ENCODE assay signal across 8 cellular contexts in the genomic region with DNA sequence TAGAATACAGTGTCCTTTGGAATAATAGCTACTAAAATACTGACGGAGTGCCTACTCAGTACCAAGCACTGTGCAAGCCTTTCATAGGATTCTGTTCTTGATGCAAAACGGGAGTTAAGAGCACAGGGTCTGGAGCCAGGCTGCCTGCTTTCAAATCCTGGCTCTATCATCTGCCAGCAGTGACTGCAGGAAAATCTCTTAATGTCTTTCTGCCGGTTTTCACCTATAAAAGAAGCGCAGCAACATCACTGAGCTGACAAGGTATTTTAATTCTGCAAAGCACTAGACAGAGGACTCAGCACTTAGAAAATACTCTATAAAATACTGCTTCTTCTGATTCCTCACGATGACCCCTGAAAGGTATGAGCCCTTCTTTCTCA. TPM values are rescaled to one million over a fixed set of nuclear protein-coding genes. Genes with fewer than 3 reads are reported as not detected.
DNase-seq lines count a peak whose midpoint lies in the region; FAIRE-seq and TF ChIP-seq lines count a peak whose summit lies in the region.

No MANE protein-coding gene starts in this region.

- no peaks in the 10 kb centered on the region for H4K20me1 ChIP-seq in MM.1S (ENCODE audit: insufficient read depth, low read length)

- H3K27me3 ChIP-seq in GM06990 (replicated peaks; ENCODE audit: control insufficient read depth, insufficient read depth, low read length): no peaks in the 10 kb centered on the region
- no peaks in the 10 kb centered on the region for H3K27me3 ChIP-seq in MM.1S (replicated peaks; ENCODE audit: insufficient read depth, low read length)
- H3K27me3 ChIP-seq in duodenal mucosa (ENCODE audit: control insufficient read depth in 1 of 2, insufficient read depth in 2 of 2, low read length in 2 of 2): no peaks in the 10 kb centered on the region
- H3K27me3 ChIP-seq in neuronal stem cell (ENCODE audit: control insufficient read depth in 3 of 3, insufficient read depth in 3 of 3, low read depth in 1 of 3, low read length in 3 of 3): no peaks in the 10 kb centered on the region
- H3K27me3 ChIP-seq in adrenal gland: no peaks in the 10 kb centered on the region

- H3K9me3 ChIP-seq in MM.1S (replicated peaks; ENCODE audit: insufficient read depth, low read length): no peaks in the 10 kb centered on the region
- no peaks in the 10 kb centered on the region for H3K9me3 ChIP-seq in duodenal mucosa (ENCODE audit: control insufficient read depth in 1 of 2, low read length in 2 of 2)
- H3K9me3 ChIP-seq in neuronal stem cell (replicated peaks in 1 of 2; ENCODE audit: control insufficient read depth in 2 of 2, insufficient read depth in 1 of 2, low read depth in 1 of 2, low read length in 2 of 2): peaks cover 0 to 4% of the 10 kb centered on the region in 2 donors
- H3K9me3 ChIP-seq in adrenal gland (replicated peaks in 1 of 3): no peaks in the 10 kb centered on the region

- no peak overlapping the region for H3K23ac ChIP-seq in neuronal stem cell (ENCODE audit: low read depth, low read length, poor library complexity)

- DNase-seq in GM06990 (ENCODE audit: extremely low read depth, insufficient read length) (no peak), MM.1S (no peak), neuronal stem cell (ENCODE audit: low spot score) (no peak), adrenal gland (no peak), H54 (ENCODE audit: insufficient read length, low spot score) (no peak), CD1c-positive myeloid dendritic cell (ENCODE audit: extremely low spot score) (no peak), GM12892 (ENCODE audit: insufficient read length) (no peak)

- peaks cover 47% of the 10 kb centered on the region for H3K79me2 ChIP-seq in MM.1S (ENCODE audit: low read length)

- intact Hi-C loops in adrenal gland (cut with DNase I): no loop called here

- WGBS in neuronal stem cell (ENCODE audit: extremely low coverage in 2 of 2, insufficient read length in 2 of 2, insufficient replicate concordance in 1 of 2), 2 donors: no CpG with 5 or more reads among the region's 5 CpGs
- WGBS in adrenal gland, 4 donors: 11 to 22% (median 16%) methylated on average over 4 to 5 of the region's 5 CpGs

- H2BK15ac ChIP-seq in neuronal stem cell (ENCODE audit: low read length): no peak overlapping the region

- H3K79me1 ChIP-seq in neuronal stem cell (ENCODE audit: low read depth, low read length): peaks cover 1% of the 10 kb centered on the region

- no peak overlapping the region for H2BK5ac ChIP-seq in neuronal stem cell (ENCODE audit: low read length)

- no peak overlapping the region for H3K4ac ChIP-seq in neuronal stem cell (ENCODE audit: low read length)

- H3F3A ChIP-seq in MM.1S (ENCODE audit: insufficient read depth, low read length): peaks cover 6% of the 10 kb centered on the region

- H3K27ac ChIP-seq in MM.1S (ENCODE audit: low read length): peak overlapping the region; percentile 68; the same call in 1 of the 2 replicates
- no peak overlapping the region for H3K27ac ChIP-seq in duodenal mucosa (ENCODE audit: low read depth, low read length)
- H3K27ac ChIP-seq in neuronal stem cell (replicated peaks; ENCODE audit: low read length): no peak overlapping the region
- peak overlapping the region in 2 of 5 donors; percentile 72 to 81 for H3K27ac ChIP-seq in adrenal gland

- no peak overlapping the region for H2BK120ac ChIP-seq in neuronal stem cell (ENCODE audit: low read depth, low read length)

- H3K9ac ChIP-seq in MM.1S (ENCODE audit: low read length) (peak overlapping the region; percentile 91), duodenal mucosa (ENCODE audit: low read depth in 1 of 2, low read length in 2 of 2) (peak overlapping the region; percentile 71 to 84), neuronal stem cell (ENCODE audit: low read depth, low read length, poor library complexity) (no peak overlapping the region)

- FAIRE-seq in H54 (lab: Jason Lieb, UNC) (no peak), GM12892 (lab: Jason Lieb, UNC) (no peak)

- TF ChIP-seq POLR2A in adrenal gland (IDR thresholded peaks at IDR 0.05) (no peak), H54 (IDR thresholded peaks at IDR 0.05; ENCODE audit: low read depth, low read length) (no peak), GM12892 (IDR thresholded peaks at IDR 0.05; ENCODE audit: low read depth, low read length) (no peak)

- no peak overlapping the region for H2AK5ac ChIP-seq in neuronal stem cell (ENCODE audit: low read depth, low read length)

- no peak for TF ChIP-seq CTCF in GM06990 (IDR thresholded peaks at IDR 0.05; ENCODE audit: insufficient read depth, low read length, poor library complexity, severe bottlenecking)
- TF ChIP-seq CTCF in MM.1S (IDR thresholded peaks at IDR 0.05; ENCODE audit: low read length): no peak
- TF ChIP-seq CTCF in adrenal gland (IDR thresholded peaks at IDR 0.05): no peak

- H3K4me2 ChIP-seq in MM.1S (ENCODE audit: low read depth, low read length) (peak overlapping the region; percentile 96), neuronal stem cell (ENCODE audit: insufficient read depth, low read length, poor library complexity, severe bottlenecking) (peak overlapping the region; percentile 85)

- no peaks in the 10 kb centered on the region for H3K9me2 ChIP-seq in MM.1S (replicated peaks; ENCODE audit: insufficient read depth, low read length)

- peak overlapping the region; percentile 79 for H3K4me3 ChIP-seq in GM06990 (replicated peaks; ENCODE audit: low read depth, low read length)
- H3K4me3 ChIP-seq in MM.1S (ENCODE audit: low read length): peak overlapping the region; percentile 91
- peak overlapping the region; percentile 82 to 91 for H3K4me3 ChIP-seq in duodenal mucosa (ENCODE audit: low read depth in 1 of 2, low read length in 2 of 2)
- H3K4me3 ChIP-seq in neuronal stem cell (ENCODE audit: low read length in 2 of 2): peak overlapping the region; percentile 67 to 79
- peak overlapping the region in 2 of 4 donors; percentile 68 to 97 for H3K4me3 ChIP-seq in adrenal gland

- H3K4me1 ChIP-seq in MM.1S (ENCODE audit: low read length) (peaks cover 7% of the 10 kb centered on the region; the same call in 1 of the 2 replicates), duodenal mucosa (ENCODE audit: control insufficient read depth in 1 of 2, insufficient read depth in 2 of 2, low read length in 2 of 2) (peaks cover 9 to 14% of the 10 kb centered on the region in 2 donors), neuronal stem cell (ENCODE audit: control insufficient read depth in 2 of 2, insufficient read depth in 1 of 2, low read depth in 1 of 2, low read length in 2 of 2) (peaks cover 3 to 4% of the 10 kb centered on the region in 2 donors), adrenal gland (replicated peaks in 1 of 2) (peaks cover 8 to 15% of the 10 kb centered on the region in 2 donors)

- H4K91ac ChIP-seq in neuronal stem cell (ENCODE audit: low read depth, low read length, poor library complexity): no peak overlapping the region

- H3K18ac ChIP-seq in neuronal stem cell (ENCODE audit: low read length): no peak overlapping the region

- H2BK12ac ChIP-seq in neuronal stem cell (ENCODE audit: low read length): no peak overlapping the region

- H3K36me3 ChIP-seq in GM06990 (ENCODE audit: control insufficient read depth, insufficient read depth, low read length) (peaks cover 2% of the 10 kb centered on the region), MM.1S (replicated peaks; ENCODE audit: insufficient read depth, low read length) (peaks cover 11% of the 10 kb centered on the region; the same call in 1 of the 2 replicates), duodenal mucosa (ENCODE audit: control insufficient read depth in 1 of 2, insufficient read depth in 2 of 2, low read length in 2 of 2) (peaks cover 11 to 21% of the 10 kb centered on the region in 2 donors), neuronal stem cell (replicated peaks in 1 of 2; ENCODE audit: control insufficient read depth in 2 of 2, insufficient read depth in 2 of 2, low read length in 2 of 2) (peaks cover 11 to 35% of the 10 kb centered on the region in 2 donors), adrenal gland (replicated peaks in 1 of 2) (peaks cover 0 to 14% of the 10 kb centered on the region in 2 donors)

- no peak overlapping the region for H3K14ac ChIP-seq in neuronal stem cell (ENCODE audit: low read length)

- H2AFZ ChIP-seq in MM.1S (ENCODE audit: low read length) (peak overlapping the region; percentile 100), neuronal stem cell (ENCODE audit: low read length) (peak overlapping the region; percentile 98)

- H4K8ac ChIP-seq in neuronal stem cell (ENCODE audit: low read depth, low read length): no peak overlapping the region

RNA-seq across cellular contexts. Expression of a gene that starts 0.7 kb away (rescaled TPM):
- polyA plus RNA-seq in neuronal stem cell (2013, experiment 1 of 2): 14.2 TPM
- polyA plus RNA-seq in neuronal stem cell (2013, experiment 2 of 2): 14.9 TPM
- total RNA-seq in adrenal gland: 1 to 10 TPM; 4.5 to 9.8 (median 7.7) TPM
- polyA plus RNA-seq in adrenal gland: 1 to 10 TPM; 4.0 to 8.1 (median 7.9) TPM
- 15.5 TPM for polyA plus RNA-seq in GM12892 (2012; ENCODE audit: missing spikeins)
